In the genomic region with DNA sequence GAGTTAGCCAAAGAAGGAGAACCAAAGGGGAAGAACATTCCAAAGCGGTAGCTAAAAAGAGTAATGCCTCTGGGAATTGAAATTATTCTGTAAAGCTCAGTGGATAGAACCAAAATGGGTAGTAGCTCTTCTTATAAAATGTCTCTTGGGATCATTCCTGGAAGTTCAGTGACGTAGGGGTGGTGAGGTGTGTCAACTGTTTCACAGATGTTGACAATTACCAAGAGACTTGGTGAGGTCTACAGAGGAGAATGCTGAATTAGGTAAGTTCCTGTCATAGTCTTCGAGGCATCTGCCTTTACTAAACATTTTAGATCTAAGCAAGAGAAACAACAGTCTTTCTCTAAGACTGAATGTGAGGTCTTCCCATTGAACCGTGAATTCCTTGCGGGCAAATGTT, we compare ENCODE assay signal across 24 cellular contexts.
"Had no signal": no experiment of that assay in that cellular context is flagged by ENCODE, and none has a peak within 500 bp of the region (broad histone marks: within the 10 kb centered on the region; RNA-seq: fewer than 3 reads in every experiment).

No MANE protein-coding gene starts in this region.

- H3K36me3 ChIP-seq: MG63 had no signal

- H3K27ac ChIP-seq: RWPE1 had no signal

- H3K4me2 ChIP-seq: SK-N-SH had no signal

- H3K4me3 ChIP-seq: MG63 had no signal

- H3K27me3 ChIP-seq: MG63 had no signal

- DNase-seq: IMR-90, Karpas-422, KG1, MG63, NCI-H1092, NCI-H1105 treated with DMSO at 0.1 percent for 48 hours, NCI-H1417 treated with DMSO at 0.1 percent for 48 hours, NCI-H146, NCI-H1694 treated with DMSO at 0.1 percent for 48 hours, NCI-H1930, NCI-H2081 treated with DMSO at 0.1 percent for 48 hours, NCI-H2171, NCI-H226, NCI-H446, NCI-H510A, NCI-H524 treated with DMSO at 0.1 percent for 48 hours, NCI-H69, NCI-H774, PC-3, SHP77, SK-N-SH, SW 1271 had no signal

- H3K9ac ChIP-seq: SK-N-SH had no signal

- ATAC-seq: Panc1, PC-3 had no signal

- H3K9me3 ChIP-seq: MG63, SK-N-SH had no signal
